14 cellular contexts compared by ENCODE assay signal in genomic region chr3:49135499-49135898, GRCh38. TPM values are rescaled to one million over a fixed set of nuclear protein-coding genes. Genes with fewer than 3 reads are reported as not detected.
"Had no signal": no experiment of that assay in that cellular context is flagged by ENCODE, and none has a peak within 500 bp of the region (broad histone marks: within the 10 kb centered on the region; RNA-seq: fewer than 3 reads in every experiment).

No MANE protein-coding gene starts in this region.

- H3K9me3 Mint-ChIP-seq: activated naive CD4-positive, alpha-beta T cell treated with anti-CD3 and anti-CD28 coated beads, Interleukin-2, amount 10 ng/mL, durations not matched to agents 7 days and 5 days; activated T-helper 2 cell treated with anti-CD3 and anti-CD28 coated beads, Interferon-gamma antibody, Interleukin-2, Interleukin-4, amounts not matched to agents 10 μg/mL and 5 μg/mL and 100 μg/mL, durations not matched to agents 14 hours and 24 hours and 36 hours; memory B cell; naive thymus-derived CD8-positive, alpha-beta T cell had no signal

- H3K36me3 Mint-ChIP-seq: activated naive CD4-positive, alpha-beta T cell treated with anti-CD3 and anti-CD28 coated beads, Interleukin-2, amount 10 ng/mL, durations not matched to agents 7 days and 5 days; memory B cell; naive thymus-derived CD8-positive, alpha-beta T cell had no signal

- H3K9me3 ChIP-seq: ascending aorta, left ventricle myocardium inferior, sigmoid colon, stomach, testis had no signal

- DNase-seq: activated CD4-positive, alpha-beta T cell treated with anti-CD3 and anti-CD28 coated beads, Interleukin-2, amount 50 U/mL, for 4 hours; activated CD4-positive, CD25-positive, alpha-beta regulatory T cell treated with anti-CD3 and anti-CD28 coated beads, Interleukin-2, amount 50 U/mL, for 72 hours; activated naive CD4-positive, alpha-beta T cell treated with anti-CD3 and anti-CD28 coated beads, Interleukin-2, amount 10 ng/mL, durations not matched to agents 7 days and 5 days; left ventricle myocardium inferior; naive thymus-derived CD8-positive, alpha-beta T cell; sigmoid colon; stimulated activated CD4-positive, alpha-beta T cell treated with anti-CD3 and anti-CD28 coated beads, Interleukin-2, amount 100 ng/mL, for 24 hours; stomach; T1000; testis had no signal

- H3K4me3 ChIP-seq: ascending aorta, left ventricle myocardium inferior, sigmoid colon, stomach, testis had no signal

- H3K27ac ChIP-seq: ascending aorta, sigmoid colon, testis had no signal

- ATAC-seq: esophagus mucosa; naive thymus-derived CD8-positive, alpha-beta T cell had no signal

- H3K27ac Mint-ChIP-seq: activated naive CD4-positive, alpha-beta T cell treated with anti-CD3 and anti-CD28 coated beads, Interleukin-2, amount 10 ng/mL, durations not matched to agents 7 days and 5 days; activated T-helper 2 cell treated with anti-CD3 and anti-CD28 coated beads, Interferon-gamma antibody, Interleukin-2, Interleukin-4, amounts not matched to agents 10 μg/mL and 5 μg/mL and 100 μg/mL, durations not matched to agents 14 hours and 24 hours and 36 hours; memory B cell had no signal

- H3K27me3 ChIP-seq: ascending aorta, sigmoid colon, testis had no signal

- H3K4me3 Mint-ChIP-seq: activated naive CD4-positive, alpha-beta T cell treated with anti-CD3 and anti-CD28 coated beads, Interleukin-2, amount 10 ng/mL, durations not matched to agents 7 days and 5 days; memory B cell; naive thymus-derived CD8-positive, alpha-beta T cell had no signal

RNA-seq across cellular contexts. Expression of gene LAMB2, which starts 2.6 kb away (rescaled TPM):
- polyA plus RNA-seq: naive thymus-derived CD8-positive, alpha-beta T cell had no signal
